In genomic region chr20:57711826-57712225, GRCh38 we compare ENCODE assay signal across 19 cellular contexts. TPM values are rescaled to one million over a fixed set of nuclear protein-coding genes. Genes with fewer than 3 reads are reported as not detected.
DNase-seq lines count a peak whose midpoint lies in the region; ATAC-seq and TF ChIP-seq lines count a peak whose summit lies in the region.
"Had no signal": no experiment of that assay in that cellular context is flagged by ENCODE, and none has a peak within 500 bp of the region (broad histone marks: within the 10 kb centered on the region; RNA-seq: fewer than 3 reads in every experiment).

No MANE protein-coding gene starts in this region.

- H3K27ac Mint-ChIP-seq in Calu3 (ENCODE audit: unreplicated experiment) (peak overlapping the region; percentile 66), T-cell (no peak overlapping the region), naive B cell (peak overlapping the region in 5 of 6 donors; percentile 31 to 99 (median 98))
- no peak overlapping the region for H3K27ac Mint-ChIP-seq in stimulated activated effector memory CD8-positive, alpha-beta T cell treated with anti-CD3 and anti-CD28 coated beads, Interleukin-12 subunit alpha, Interleukin-12 subunit beta, amount 100 ng/mL, for 72 hours

- no peaks in the 10 kb centered on the region for H3K9me3 ChIP-seq in subcutaneous abdominal adipose tissue (ENCODE audit: control insufficient read depth in 5 of 5, low read length in 5 of 5)
- H3K9me3 ChIP-seq: MG63, Peyer's patch, testis had no signal

- H3K36me3 ChIP-seq in subcutaneous abdominal adipose tissue (ENCODE audit: control insufficient read depth in 5 of 5, insufficient read depth in 5 of 5, low read length in 5 of 5), result no peaks in the 10 kb centered on the region
- H3K36me3 ChIP-seq: MG63, Peyer's patch had no signal

- H3K27ac ChIP-seq in subcutaneous abdominal adipose tissue (ENCODE audit: low read depth, low read length), result peak overlapping the region; percentile 95
- H3K27ac ChIP-seq: testis had no signal

- no peaks in the 10 kb centered on the region for H3K27me3 ChIP-seq in subcutaneous abdominal adipose tissue (ENCODE audit: control insufficient read depth in 5 of 5, insufficient read depth in 4 of 5, low read length in 5 of 5)
- H3K27me3 ChIP-seq: MG63, Peyer's patch, testis had no signal

- H3K27me3 Mint-ChIP-seq in Calu3 (ENCODE audit: unreplicated experiment) (no peaks in the 10 kb centered on the region), T-cell (peaks cover 0 to 7% of the 10 kb centered on the region in 2 donors), naive B cell (peaks cover 0 to 8% (median 0%) of the 10 kb centered on the region in 3 donors)

- H3K4me3 Mint-ChIP-seq in Calu3 (ENCODE audit: low read depth, unreplicated experiment) (peak overlapping the region; percentile 88), T-cell (peak overlapping the region in 2 of 3 donors; percentile 14 to 93), naive B cell (peak overlapping the region in 7 of 8 donors; percentile 4 to 97 (median 24))
- H3K4me3 Mint-ChIP-seq in stimulated activated effector memory CD8-positive, alpha-beta T cell treated with anti-CD3 and anti-CD28 coated beads, Interleukin-12 subunit alpha, Interleukin-12 subunit beta, amount 100 ng/mL, for 72 hours, result no peak overlapping the region

- H3K9ac ChIP-seq in subcutaneous abdominal adipose tissue (ENCODE audit: low read length in 5 of 5), result peak overlapping the region in 2 of 5 donors; percentile 95 to 96

- H3K4me3 ChIP-seq in subcutaneous abdominal adipose tissue (ENCODE audit: low read depth in 1 of 5, low read length in 5 of 5), result no peak overlapping the region
- H3K4me3 ChIP-seq: MG63, Peyer's patch, testis had no signal

- no peak for TF ChIP-seq CTCF in Calu3 (IDR thresholded peaks at IDR 0.05; ENCODE audit: unreplicated experiment)

- CTCF ChIA-PET in Calu3 (lab: Charles Lee) (interaction anchor here (0.8 to 3.9 kb wide), 14 partner anchors 8 to 420 kb away, joined by 3 to 34 read pairs (median 4); no protein-coding TSS in a partner anchor), T-cell (lab: Charles Lee) (interaction anchor here in 1 of 2 donors (0.6 kb wide), 1 partner anchor 1519 kb away, joined by 3 read pairs; no protein-coding TSS in a partner anchor)

- H3K36me3 Mint-ChIP-seq in Calu3 (ENCODE audit: insufficient read depth, unreplicated experiment), result peaks cover 87% of the 10 kb centered on the region
- no peaks in the 10 kb centered on the region for H3K36me3 Mint-ChIP-seq in T-cell
- H3K36me3 Mint-ChIP-seq in naive B cell, result peaks cover 0 to 7% of the 10 kb centered on the region in 2 donors
- H3K36me3 Mint-ChIP-seq in stimulated activated effector memory CD8-positive, alpha-beta T cell treated with anti-CD3 and anti-CD28 coated beads, Interleukin-12 subunit alpha, Interleukin-12 subunit beta, amount 100 ng/mL, for 72 hours, result peaks cover 6% of the 10 kb centered on the region
- H3K36me3 Mint-ChIP-seq: IgD-negative memory B cell, mesothelial cell of epicardium had no signal

- no peaks in the 10 kb centered on the region for H3K9me3 Mint-ChIP-seq in Calu3 (ENCODE audit: low read depth, unreplicated experiment)
- no peaks in the 10 kb centered on the region for H3K9me3 Mint-ChIP-seq in T-cell
- peaks cover 0 to 5% (median 0%) of the 10 kb centered on the region in 7 donors for H3K9me3 Mint-ChIP-seq in naive B cell
- no peaks in the 10 kb centered on the region for H3K9me3 Mint-ChIP-seq in stimulated activated effector memory CD8-positive, alpha-beta T cell treated with anti-CD3 and anti-CD28 coated beads, Interleukin-12 subunit alpha, Interleukin-12 subunit beta, amount 100 ng/mL, for 72 hours
- H3K9me3 Mint-ChIP-seq: activated T-helper 17 cell treated with anti-CD3 and anti-CD28 coated beads, Interleukin-2, amount 50 U/mL, for 72 hours; IgD-negative memory B cell; mesothelial cell of epicardium had no signal

- H3K4me1 ChIP-seq in subcutaneous abdominal adipose tissue (ENCODE audit: control insufficient read depth in 5 of 5, insufficient read depth in 5 of 5, low read length in 5 of 5), result peaks cover 9 to 68% (median 57%) of the 10 kb centered on the region in 5 donors

- BruUV-seq in Calu3 (replicated peaks; lab: Mats Ljungman, UMichigan), result no TSS peak

- peaks cover 59% of the 10 kb centered on the region for H3K4me1 Mint-ChIP-seq in Calu3 (ENCODE audit: low read depth, unreplicated experiment)
- peaks cover 30 to 47% (median 45%) of the 10 kb centered on the region in 3 donors for H3K4me1 Mint-ChIP-seq in T-cell
- H3K4me1 Mint-ChIP-seq in naive B cell, result peaks cover 43 to 54% (median 52%) of the 10 kb centered on the region in 3 donors
- H3K4me1 Mint-ChIP-seq in stimulated activated effector memory CD8-positive, alpha-beta T cell treated with anti-CD3 and anti-CD28 coated beads, Interleukin-12 subunit alpha, Interleukin-12 subunit beta, amount 100 ng/mL, for 72 hours, result peaks cover 35% of the 10 kb centered on the region

- POLR2A ChIA-PET in T-cell (lab: Charles Lee), result interaction anchor here in 1 of 2 donors (0.6 kb wide), 1 partner anchor 174 kb away, joined by 3 read pairs; no protein-coding TSS in a partner anchor

- ATAC-seq in T-cell (replicated peaks in 1 of 4) (no peak), naive B cell (ENCODE audit: low read depth in 2 of 2) (no peak), GM18858 (IDR thresholded peaks at IDR 0.05; ENCODE audit: unreplicated experiment) (no peak)
- ATAC-seq in stimulated activated effector memory CD8-positive, alpha-beta T cell treated with anti-CD3 and anti-CD28 coated beads, Interleukin-12 subunit alpha, Interleukin-12 subunit beta, amount 100 ng/mL, for 72 hours, result no peak
- ATAC-seq: activated T-helper 17 cell treated with anti-CD3 and anti-CD28 coated beads, Interleukin-2, amount 50 U/mL, for 72 hours; left colon had no signal

- peak; percentile 55 for DNase-seq in Calu3
- no peak for DNase-seq in T-cell
- no peak for DNase-seq in naive B cell
- no peak for DNase-seq in NCI-H1436 (lab: John Stamatoyannopoulos, UW)
- no peak for DNase-seq in LoVo (ENCODE audit: low spot score)
- no peak for DNase-seq in stimulated activated effector memory CD8-positive, alpha-beta T cell treated with anti-CD3 and anti-CD28 coated beads, Interleukin-12 subunit alpha, Interleukin-12 subunit beta, amount 100 ng/mL, for 72 hours (ENCODE audit: low spot score in 2 of 2)
- DNase-seq: activated CD8-positive, alpha-beta memory T cell treated with anti-CD3 and anti-CD28 coated beads for 24 hours; erythroblast; left colon; MG63; NCI-H146; Peyer's patch; retina; testis had no signal

- intact Hi-C loops in Calu3 (cut with micrococcal nuclease; ENCODE audit: unreplicated experiment), result loop anchor here (1.0 to 10.0 kb wide), 5 partner anchors 63 to 467 kb away; no protein-coding TSS in a partner anchor

RNA-seq across cellular contexts. Expression of gene PMEPA1, which starts 2.0 kb away (rescaled TPM):
- total RNA-seq in Calu3 (2022) (732 and 1,302 TPM in 2 replicates), T-cell (10 to 100 TPM in 3 of 5 donors, 1 to 10 TPM in 2; 6.0 to 30.4 (median 21.7) TPM)
- polyA plus RNA-seq in naive B cell (ENCODE audit: low read depth in 6 of 6), result 10 to 100 TPM in 5 of 6 donors, 1 to 10 TPM in 1; 7.6 to 18.7 (median 12.5) TPM

Comparison
In these comparisons a context has a peak if more than half of its experiments do, and no peak if none do; other contexts are left out.
1. H3K27ac Mint-ChIP-seq: peak in Calu3 (single experiment) and naive B cell (5 of 6); none in T-cell (0 of 2) and stimulated activated effector memory CD8-positive, alpha-beta T cell treated with anti-CD3 and anti-CD28 coated beads, Interleukin-12 subunit alpha, Interleukin-12 subunit beta, amount 100 ng/mL, for 72 hours (single experiment).
2. RNA of gene PMEPA1, which starts 2.0 kb away (total RNA-seq): 732 to 1,302 TPM in Calu3; 6.0 to 30.4 TPM in T-cell; every median in the first group is over 10 times any median in the second.